5 cellular contexts compared by ENCODE assay signal in the genomic region with DNA sequence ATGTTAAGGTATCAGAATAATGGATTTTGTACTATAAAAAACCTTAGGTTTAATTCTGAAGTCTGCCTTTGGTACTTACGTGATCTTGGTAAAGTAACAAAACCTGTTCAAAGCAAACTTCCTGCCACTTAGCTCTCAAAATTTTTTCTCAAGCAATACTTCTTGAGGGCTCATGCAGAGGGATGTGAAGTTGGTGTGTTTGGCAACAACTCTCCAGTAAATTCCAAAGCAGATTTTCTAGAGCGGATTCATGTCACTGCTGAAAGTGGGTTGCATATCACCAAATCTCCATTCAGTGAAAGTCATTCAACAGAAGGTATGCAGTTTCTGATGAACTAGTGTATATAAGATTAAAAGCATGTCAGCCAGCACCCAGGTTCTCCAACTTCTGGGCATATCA.
"Had no signal": no experiment of that assay in that cellular context is flagged by ENCODE, and none has a peak within 500 bp of the region (broad histone marks: within the 10 kb centered on the region; RNA-seq: fewer than 3 reads in every experiment).

No MANE protein-coding gene starts in this region.

- H3K4me3 ChIP-seq: GM23338 had no signal

- ATAC-seq: GM23338, HepG2 had no signal

- DNase-seq: H9, HCEC 1CT had no signal

- H3K27ac ChIP-seq: HL-60 had no signal
